31 cellular contexts compared by ENCODE assay signal in the genomic region with DNA sequence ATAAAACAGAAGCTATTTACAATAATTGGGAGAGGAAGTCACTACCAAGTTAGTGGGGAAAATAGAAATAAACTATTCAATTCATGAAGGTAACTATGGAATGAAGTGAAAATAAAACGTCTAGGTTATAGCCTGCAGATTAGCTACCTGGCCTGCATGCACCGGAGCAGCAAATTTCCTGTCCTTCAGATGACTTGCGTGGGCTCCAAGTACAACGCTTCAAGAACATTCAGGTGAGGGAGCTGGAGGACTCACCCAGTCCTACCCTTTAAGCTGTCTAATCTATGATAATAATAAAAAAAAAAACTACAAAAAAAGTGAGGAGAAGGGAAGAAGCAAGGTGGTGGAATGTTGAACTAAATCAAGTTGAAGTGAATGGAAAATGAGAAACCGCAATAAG. TPM values are rescaled to one million over a fixed set of nuclear protein-coding genes. Genes with fewer than 3 reads are reported as not detected.
"Had no signal": no experiment of that assay in that cellular context is flagged by ENCODE, and none has a peak within 500 bp of the region (broad histone marks: within the 10 kb centered on the region; RNA-seq: fewer than 3 reads in every experiment).

No MANE protein-coding gene starts in this region.

- H3K36me3 ChIP-seq: adrenal gland, ascending aorta, brain microvascular endothelial cell, heart right ventricle, stomach, suprapubic skin, tibial nerve had no signal

- H3K4me3 Mint-ChIP-seq: activated B cell treated with CpG ODN at 0.5 μM for 24 hours; activated CD4-positive, alpha-beta T cell treated with anti-CD3 and anti-CD28 coated beads for 36 hours; activated naive CD8-positive, alpha-beta T cell; activated T-cell treated with anti-CD3 and anti-CD28 coated beads, Interleukin-2, amount 50 U/mL, for 4 hours; immature natural killer cell; mesothelial cell of epicardium; naive thymus-derived CD8-positive, alpha-beta T cell; stimulated activated memory B cell treated with anti-CD40 and anti-IgM and Interleukin-4, amounts not matched to agents 10 μg/mL and 1 μg/mL and 100 μg/mL, for 72 hours; T-helper 1 cell treated with Interleukin-12 subunit alpha and Interleukin-12 subunit beta and Interleukin-4 antibody, amounts not matched to agents 30 μg/mL and 1 μg/mL, for 36 hours had no signal

- H3K9me3 ChIP-seq: adrenal gland, ascending aorta, heart right ventricle, stomach, suprapubic skin, tibial nerve had no signal

- H2AFZ ChIP-seq: parathyroid adenoma had no signal

- H3K9ac ChIP-seq: parathyroid adenoma had no signal

- H3K27me3 ChIP-seq: adrenal gland, ascending aorta, brain microvascular endothelial cell, heart right ventricle, stomach, suprapubic skin, tibial nerve had no signal

- H3K4me1 Mint-ChIP-seq: activated B cell treated with CpG ODN at 0.5 μM for 24 hours; activated CD4-positive, alpha-beta T cell treated with anti-CD3 and anti-CD28 coated beads for 36 hours; immature natural killer cell; stimulated activated memory B cell treated with anti-CD40 and anti-IgM and Interleukin-4, amounts not matched to agents 10 μg/mL and 1 μg/mL and 100 μg/mL, for 72 hours had no signal

- H3K4me1 ChIP-seq: parathyroid adenoma, suprapubic skin had no signal

- H3K9me3 Mint-ChIP-seq: activated B cell treated with CpG ODN at 0.5 μM for 24 hours; activated T-cell treated with anti-CD3 and anti-CD28 coated beads, Interleukin-2, amount 50 U/mL, for 4 hours; activated T-helper 2 cell treated with anti-CD3 and anti-CD28 coated beads, Interferon-gamma antibody, Interleukin-2, Interleukin-4, amounts not matched to agents 10 μg/mL and 5 μg/mL and 100 μg/mL, durations not matched to agents 14 hours and 24 hours and 36 hours; mesothelial cell of epicardium; naive thymus-derived CD8-positive, alpha-beta T cell; stimulated activated memory B cell treated with anti-CD40 and anti-IgM and Interleukin-4, amounts not matched to agents 10 μg/mL and 1 μg/mL and 100 μg/mL, for 72 hours; T-helper 1 cell treated with Interleukin-12 subunit alpha and Interleukin-12 subunit beta and Interleukin-4 antibody, amounts not matched to agents 30 μg/mL and 1 μg/mL, for 36 hours had no signal

- H3K36me3 Mint-ChIP-seq: activated naive CD8-positive, alpha-beta T cell; immature natural killer cell; mesothelial cell of epicardium; naive thymus-derived CD8-positive, alpha-beta T cell; stimulated activated memory B cell treated with anti-CD40 and anti-IgM and Interleukin-4, amounts not matched to agents 10 μg/mL and 1 μg/mL and 100 μg/mL, for 72 hours had no signal

- H3K4me3 ChIP-seq: adrenal gland, ascending aorta, heart right ventricle, lung, suprapubic skin, tibial nerve had no signal

- H3K27ac Mint-ChIP-seq: activated B cell treated with CpG ODN at 0.5 μM for 24 hours; activated CD4-positive, alpha-beta T cell treated with anti-CD3 and anti-CD28 coated beads for 36 hours; activated naive CD8-positive, alpha-beta T cell; activated T-helper 2 cell treated with anti-CD3 and anti-CD28 coated beads, Interferon-gamma antibody, Interleukin-2, Interleukin-4, amounts not matched to agents 10 μg/mL and 5 μg/mL and 100 μg/mL, durations not matched to agents 14 hours and 24 hours and 36 hours; immature natural killer cell; mesothelial cell of epicardium; stimulated activated memory B cell treated with anti-CD40 and anti-IgM and Interleukin-4, amounts not matched to agents 10 μg/mL and 1 μg/mL and 100 μg/mL, for 72 hours; T-helper 1 cell treated with Interleukin-12 subunit alpha and Interleukin-12 subunit beta and Interleukin-4 antibody, amounts not matched to agents 30 μg/mL and 1 μg/mL, for 36 hours had no signal

- H3K4me2 ChIP-seq: smooth muscle cell had no signal

- H3K27ac ChIP-seq: brain microvascular endothelial cell, parathyroid adenoma, suprapubic skin, tibial nerve had no signal

- DNase-seq: activated B cell treated with CpG ODN at 0.5 μM for 24 hours; activated CD4-positive, alpha-beta T cell treated with anti-CD3 and anti-CD28 coated beads for 36 hours; activated CD4-positive, alpha-beta T cell treated with anti-CD3 and anti-CD28 coated beads, Interleukin-2, amount 50 U/mL, for 4 hours; activated CD8-positive, alpha-beta memory T cell treated with anti-CD3 and anti-CD28 coated beads for 24 hours; activated CD8-positive, alpha-beta memory T cell treated with anti-CD3 and anti-CD28 coated beads, Interleukin-2, amount 50 U/mL, for 4 hours; activated naive CD4-positive, alpha-beta T cell; activated T-cell treated with anti-CD3 and anti-CD28 coated beads, Interleukin-2, amount 50 U/mL, for 4 hours; adrenal gland; brain microvascular endothelial cell; effector memory CD4-positive, alpha-beta T cell; heart right ventricle; immature natural killer cell; naive thymus-derived CD8-positive, alpha-beta T cell; stimulated activated CD4-positive, alpha-beta T cell treated with anti-CD3 and anti-CD28 coated beads, Interleukin-15, amount 100 ng/mL, for 24 hours; stomach; T1000 had no signal

RNA-seq across cellular contexts. Expression of gene C4orf54, which starts 13.2 kb away (rescaled TPM):
- total RNA-seq: activated B cell treated with CpG ODN at 0.5 μM for 24 hours; activated CD4-positive, alpha-beta T cell treated with anti-CD3 and anti-CD28 coated beads for 36 hours; activated T-cell treated with anti-CD3 and anti-CD28 coated beads, Interleukin-2, amount 50 U/mL, for 4 hours; activated T-helper 2 cell treated with anti-CD3 and anti-CD28 coated beads, Interferon-gamma antibody, Interleukin-2, Interleukin-4, amounts not matched to agents 10 μg/mL and 5 μg/mL and 100 μg/mL, durations not matched to agents 14 hours and 24 hours and 36 hours; ascending aorta; fibroblast of villous mesenchyme; kidney epithelial cell; left lobe of liver; naive thymus-derived CD8-positive, alpha-beta T cell; sciatic nerve; smooth muscle cell; suprapubic skin; tibial nerve had no signal
- polyA plus RNA-seq: immature natural killer cell; naive thymus-derived CD8-positive, alpha-beta T cell; smooth muscle cell had no signal
